ENCODE assay signal across 1 cellular context in the genomic region with DNA sequence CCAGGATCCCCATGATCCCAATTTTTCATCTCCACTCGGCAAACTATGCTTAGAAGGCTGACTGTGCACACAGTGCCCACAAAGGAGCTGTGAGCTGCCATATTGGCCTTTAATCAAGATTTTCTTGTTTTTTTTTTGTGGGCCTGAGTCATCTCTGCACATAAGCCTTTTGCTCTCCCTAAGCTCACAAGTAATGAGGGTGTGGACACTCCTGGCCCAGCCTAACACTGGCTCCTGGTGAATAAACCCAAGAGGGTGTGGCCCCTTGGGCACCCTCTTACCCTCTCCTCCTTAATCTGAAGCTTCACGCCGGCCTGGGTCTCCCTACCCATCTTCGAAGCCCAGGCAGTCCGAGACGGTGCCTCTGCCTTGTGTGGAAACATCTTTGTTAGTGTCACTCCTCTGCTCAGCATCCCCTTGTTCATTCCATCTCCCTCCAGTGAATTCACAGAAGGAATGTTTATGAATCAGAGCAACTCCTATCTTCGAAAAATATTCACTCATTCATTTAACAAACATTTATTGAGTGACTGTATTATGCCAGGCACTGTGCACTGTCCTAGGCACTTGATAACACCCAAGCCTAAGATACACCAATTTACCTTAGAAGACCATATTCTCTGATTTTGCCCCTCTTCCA.
TF ChIP-seq lines count a peak whose summit lies in the region.

No MANE protein-coding gene starts in this region.

TF ChIP-seq in IMR-90, 13 proteins besides CTCF, POLR2A, EP300 and RAD21:
- no peak for TF ChIP-seq BHLHE40 (IDR thresholded peaks at IDR 0.05; ENCODE audit: low read depth, low read length)
- TF ChIP-seq RFX5 (IDR thresholded peaks at IDR 0.05; ENCODE audit: low read depth, low read length) = no peak
- TF ChIP-seq, protein P1, sequence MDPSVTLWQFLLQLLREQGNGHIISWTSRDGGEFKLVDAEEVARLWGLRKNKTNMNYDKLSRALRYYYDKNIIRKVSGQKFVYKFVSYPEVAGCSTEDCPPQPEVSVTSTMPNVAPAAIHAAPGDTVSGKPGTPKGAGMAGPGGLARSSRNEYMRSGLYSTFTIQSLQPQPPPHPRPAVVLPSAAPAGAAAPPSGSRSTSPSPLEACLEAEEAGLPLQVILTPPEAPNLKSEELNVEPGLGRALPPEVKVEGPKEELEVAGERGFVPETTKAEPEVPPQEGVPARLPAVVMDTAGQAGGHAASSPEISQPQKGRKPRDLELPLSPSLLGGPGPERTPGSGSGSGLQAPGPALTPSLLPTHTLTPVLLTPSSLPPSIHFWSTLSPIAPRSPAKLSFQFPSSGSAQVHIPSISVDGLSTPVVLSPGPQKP (IDR thresholded peaks at IDR 0.05; ENCODE audit: borderline replicate concordance, low read depth, low read length) = no peak
- TF ChIP-seq NFE2L2 (IDR thresholded peaks at IDR 0.05; ENCODE audit: low read depth, low read length) = no peak
